Comparison of ENCODE assay signal across 9 cellular contexts in the genomic region with DNA sequence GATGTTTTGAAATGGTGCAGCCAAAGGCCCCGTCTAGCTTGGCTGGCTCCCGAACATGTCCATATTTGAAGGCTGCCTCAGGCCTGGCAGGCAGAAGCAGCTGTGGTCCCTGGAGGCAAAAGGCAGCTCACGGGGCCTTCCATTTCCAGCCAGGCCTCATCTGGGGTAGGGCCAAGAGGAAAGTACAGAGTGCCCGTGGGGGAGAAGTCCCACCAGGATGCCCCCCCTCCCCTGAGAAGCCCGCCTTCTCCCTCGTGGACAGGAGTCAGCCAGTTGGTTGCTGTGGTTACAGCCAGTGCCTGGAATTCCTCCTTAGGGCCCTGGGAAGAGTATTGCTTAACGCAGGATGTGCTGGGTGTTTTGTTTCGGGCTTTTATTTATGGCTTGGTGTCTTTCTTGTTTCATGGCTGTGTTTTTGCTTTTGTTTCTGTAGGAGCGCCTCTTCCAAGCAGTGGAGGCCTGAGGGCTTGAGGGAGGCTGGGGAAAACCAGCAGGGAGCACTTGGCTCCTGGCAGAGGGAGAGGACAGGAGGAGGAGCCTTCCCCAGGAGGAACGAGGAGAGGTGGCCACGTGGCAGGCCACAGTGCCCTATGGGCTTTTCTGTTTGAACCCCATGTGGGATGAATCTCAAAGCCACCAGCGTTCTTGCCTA. TPM values are rescaled to one million over a fixed set of nuclear protein-coding genes. Genes with fewer than 3 reads are reported as not detected.
DNase-seq lines count a peak whose midpoint lies in the region; ATAC-seq and TF ChIP-seq lines count a peak whose summit lies in the region.
"Had no signal": no experiment of that assay in that cellular context is flagged by ENCODE, and none has a peak within 500 bp of the region (broad histone marks: within the 10 kb centered on the region; RNA-seq: fewer than 3 reads in every experiment).

No MANE protein-coding gene starts in this region.

- no peaks in the 10 kb centered on the region for H3K9me3 ChIP-seq in esophagus muscularis mucosa
- H3K9me3 ChIP-seq in uterus, result no peaks in the 10 kb centered on the region

- TF ChIP-seq CTCF in esophagus muscularis mucosa (IDR thresholded peaks at IDR 0.05) (no peak), uterus (IDR thresholded peaks at IDR 0.05) (peak in 1 of 4 experiments; percentile 14), CD14-positive monocyte (IDR thresholded peaks at IDR 0.05) (no peak)

- H3K27me3 ChIP-seq in esophagus muscularis mucosa (no peaks in the 10 kb centered on the region), uterus (no peaks in the 10 kb centered on the region)

- no peak for ATAC-seq in activated CD4-positive, alpha-beta T cell treated with anti-CD3 and anti-CD28 coated beads for 36 hours

- CTCF ChIA-PET in activated CD4-positive, alpha-beta T cell treated with anti-CD3 and anti-CD28 coated beads for 36 hours (lab: Charles Lee), result interaction anchor here (1.0 kb wide), 1 partner anchor 113 kb away, joined by 3 read pairs; no protein-coding TSS in a partner anchor

- H3K27me3 Mint-ChIP-seq in activated CD4-positive, alpha-beta T cell treated with anti-CD3 and anti-CD28 coated beads for 36 hours, result no peaks in the 10 kb centered on the region
- H3K27me3 Mint-ChIP-seq in CD14-positive monocyte (ENCODE audit: low read depth in 3 of 3), result peaks cover 0 to 7% (median 2%) of the 10 kb centered on the region in 3 donors

- H3K4me1 Mint-ChIP-seq in activated CD4-positive, alpha-beta T cell treated with anti-CD3 and anti-CD28 coated beads for 36 hours, result no peaks in the 10 kb centered on the region
- no peaks in the 10 kb centered on the region for H3K4me1 Mint-ChIP-seq in CD14-positive monocyte

- H3K27ac ChIP-seq in esophagus muscularis mucosa (replicated peaks in 1 of 4) (peak overlapping the region; percentile 90 to 94 (median 92)), uterus (peak overlapping the region; percentile 93)
- H3K27ac ChIP-seq: C4-2B had no signal

- no peak overlapping the region for H3K27ac Mint-ChIP-seq in activated CD4-positive, alpha-beta T cell treated with anti-CD3 and anti-CD28 coated beads for 36 hours
- peak overlapping the region in 1 of 7 donors; percentile 20 for H3K27ac Mint-ChIP-seq in CD14-positive monocyte

- intact Hi-C loops in esophagus muscularis mucosa (cut with DNase I), result loop anchor here (2.0 kb wide), 1 partner anchor 45 kb away; a partner anchor contains a TSS
- intact Hi-C loops in uterus (cut with DNase I; ENCODE audit: low total_unique reads), result no loop called here
- intact Hi-C loops in activated CD4-positive, alpha-beta T cell treated with anti-CD3 and anti-CD28 coated beads for 36 hours (cut with DNase I, micrococcal nuclease), result no loop called here
- intact Hi-C loops in CD14-positive monocyte (cut with micrococcal nuclease), result no loop called here

- POLR2A ChIA-PET in activated CD4-positive, alpha-beta T cell treated with anti-CD3 and anti-CD28 coated beads for 36 hours (lab: Charles Lee), result no interaction called here

- H3K4me3 ChIP-seq in esophagus muscularis mucosa (peak overlapping the region; percentile 3 to 22 (median 12)), uterus (no peak overlapping the region)

- H3K9me3 Mint-ChIP-seq in activated CD4-positive, alpha-beta T cell treated with anti-CD3 and anti-CD28 coated beads for 36 hours (ENCODE audit: low read depth), result no peaks in the 10 kb centered on the region
- peaks cover 0 to 10% (median 6%) of the 10 kb centered on the region in 7 donors for H3K9me3 Mint-ChIP-seq in CD14-positive monocyte

- 24% methylated on average over 7 of the region's 12 CpGs for WGBS in esophagus muscularis mucosa

- H3K36me3 ChIP-seq in esophagus muscularis mucosa, result peaks cover 14 to 50% (median 32%) of the 10 kb centered on the region in 4 donors
- no peaks in the 10 kb centered on the region for H3K36me3 ChIP-seq in uterus

- no peaks in the 10 kb centered on the region for H3K36me3 Mint-ChIP-seq in activated CD4-positive, alpha-beta T cell treated with anti-CD3 and anti-CD28 coated beads for 36 hours (ENCODE audit: low read depth)
- no peaks in the 10 kb centered on the region for H3K36me3 Mint-ChIP-seq in CD14-positive monocyte

- H3K4me1 ChIP-seq in esophagus muscularis mucosa, result peaks cover 65 to 77% (median 74%) of the 10 kb centered on the region in 4 donors
- peaks cover 29 to 36% of the 10 kb centered on the region in 2 donors for H3K4me1 ChIP-seq in uterus

- peak; percentile 45 for TF ChIP-seq EP300 in esophagus muscularis mucosa (IDR thresholded peaks at IDR 0.05)

- TF ChIP-seq POLR2A in esophagus muscularis mucosa (IDR thresholded peaks at IDR 0.05; ENCODE audit: low read depth) (no peak), uterus (IDR thresholded peaks at IDR 0.05) (no peak)

- H3K4me3 Mint-ChIP-seq in activated CD4-positive, alpha-beta T cell treated with anti-CD3 and anti-CD28 coated beads for 36 hours, result no peak overlapping the region
- H3K4me3 Mint-ChIP-seq in CD14-positive monocyte, result no peak overlapping the region

- peak; percentile 1 to 12 for DNase-seq in NCI-H2081 (lab: John Stamatoyannopoulos, UW)
- no peak for DNase-seq in NCI-H2081 treated with DMSO at 0.1 percent for 48 hours (lab: John Stamatoyannopoulos, UW)
- peak; percentile 96 for DNase-seq in esophagus muscularis mucosa (ENCODE audit: extremely low spot score)
- peak; percentile 81 for DNase-seq in mucosa of gallbladder (ENCODE audit: low spot score)
- peak; percentile 97 to 99 for DNase-seq in uterus
- no peak for DNase-seq in activated CD4-positive, alpha-beta T cell treated with anti-CD3 and anti-CD28 coated beads for 36 hours
- no peak for DNase-seq in CD14-positive monocyte (ENCODE audit: low spot score)
- DNase-seq in activated CD4-positive, alpha-beta T cell treated with anti-CD3 and anti-CD28 coated beads for 4 hours, result no peak

RNA-seq across cellular contexts. Expression of a gene that starts 45.4 kb away (rescaled TPM):
- total RNA-seq in esophagus muscularis mucosa (10 to 100 TPM; 24.1 to 43.0 (median 38.7) TPM), mucosa of gallbladder (10.3 TPM), uterus (10 to 100 TPM; 12.3 to 44.7 (median 28.1) TPM)
- under 1 TPM; 0.46 to 0.47 TPM for total RNA-seq in activated CD4-positive, alpha-beta T cell treated with anti-CD3 and anti-CD28 coated beads for 36 hours
- polyA plus RNA-seq in CD14-positive monocyte, result not detected

Comparison
In these comparisons a context has a peak if more than half of its experiments do, and no peak if none do; other contexts are left out.
1. DNase-seq: peak in NCI-H2081 (2 of 2), esophagus muscularis mucosa (single experiment), mucosa of gallbladder (single experiment) and uterus (2 of 2); none in NCI-H2081 treated with DMSO at 0.1 percent for 48 hours (single experiment), activated CD4-positive, alpha-beta T cell treated with anti-CD3 and anti-CD28 coated beads for 36 hours (single experiment), CD14-positive monocyte (single experiment) and activated CD4-positive, alpha-beta T cell treated with anti-CD3 and anti-CD28 coated beads for 4 hours (0 of 2).
2. H3K4me3 ChIP-seq: peak in esophagus muscularis mucosa (4 of 4); none in uterus (0 of 2).